In the genomic region with DNA sequence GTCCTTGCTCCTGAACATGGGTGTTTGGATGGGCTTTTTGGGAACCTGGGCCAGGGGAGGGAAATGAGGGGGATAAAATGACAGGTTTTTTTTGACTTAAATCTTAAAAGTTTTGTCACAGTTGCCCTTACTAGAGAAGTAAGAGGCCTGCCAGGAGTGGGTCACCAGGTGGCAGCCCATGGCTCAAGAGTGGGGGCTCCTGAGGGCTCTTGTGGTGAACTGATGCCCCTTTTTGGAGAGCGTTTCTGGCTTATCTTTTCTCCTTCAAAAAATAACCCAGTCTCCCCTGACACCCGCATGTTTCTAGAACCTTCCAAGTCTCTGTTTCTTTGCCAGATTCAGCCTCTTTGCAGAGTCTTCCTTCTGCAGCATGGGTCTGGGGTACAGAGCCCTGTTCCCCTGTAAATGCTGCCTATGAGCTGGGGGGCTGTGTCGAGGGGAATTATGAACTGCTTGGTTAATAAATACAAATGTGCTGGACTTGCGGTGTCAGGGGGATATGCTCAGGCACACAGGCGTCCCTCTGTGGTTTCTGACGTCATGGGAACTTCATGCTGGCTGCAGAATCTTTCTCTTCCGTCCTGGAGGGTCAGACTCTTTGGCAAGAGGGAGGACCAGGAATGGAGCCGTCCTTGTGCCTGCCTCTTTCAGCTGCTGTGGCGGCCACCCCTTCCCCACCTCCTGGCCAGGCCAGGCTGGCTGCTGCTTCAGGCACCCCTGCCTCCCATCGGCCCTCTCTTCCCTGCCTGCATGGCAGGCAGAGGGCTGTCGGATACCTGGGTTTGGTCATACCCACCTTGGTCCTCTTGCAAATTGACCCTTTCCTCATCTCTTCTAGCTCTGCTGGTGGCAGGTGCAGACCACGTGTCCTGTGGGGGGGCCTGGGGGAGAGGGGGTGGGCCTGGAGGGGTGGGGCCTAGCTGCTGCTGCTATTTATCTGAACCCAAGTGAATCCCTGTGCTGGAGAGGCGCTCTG, we compare ENCODE assay signal across 1 cellular context.
A peak's percentile ranks its signal among the peaks of the same experiment; 100 is the strongest.
TF ChIP-seq lines count a peak whose summit lies in the region.

No MANE protein-coding gene starts in this region.

TF ChIP-seq in endothelial cell of umbilical vein, 7 proteins besides CTCF, POLR2A, EP300 and RAD21:
- TF ChIP-seq EZH2 (IDR thresholded peaks at IDR 0.05; ENCODE audit: borderline replicate concordance, low read depth, low read length, severe bottlenecking) = no peak
- TF ChIP-seq MYC (IDR thresholded peaks at IDR 0.05; ENCODE audit: low read depth, low read length) = no peak
- peak; percentile 23 for TF ChIP-seq FOS (IDR thresholded peaks at IDR 0.05; ENCODE audit: borderline replicate concordance, insufficient read depth, low read length)
- TF ChIP-seq POLR2AphosphoS5 (IDR thresholded peaks at IDR 0.05; ENCODE audit: insufficient read depth, low read depth, low read length) = no peak
- TF ChIP-seq, protein P1, sequence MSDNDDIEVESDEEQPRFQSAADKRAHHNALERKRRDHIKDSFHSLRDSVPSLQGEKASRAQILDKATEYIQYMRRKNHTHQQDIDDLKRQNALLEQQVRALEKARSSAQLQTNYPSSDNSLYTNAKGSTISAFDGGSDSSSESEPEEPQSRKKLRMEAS (IDR thresholded peaks at IDR 0.05; ENCODE audit: insufficient read depth, insufficient read length) = no peak
- TF ChIP-seq JUN (IDR thresholded peaks at IDR 0.05; ENCODE audit: borderline replicate concordance, insufficient read depth, insufficient read length, low read depth) = peak; percentile 65
- no peak for TF ChIP-seq GATA2 (IDR thresholded peaks at IDR 0.05; ENCODE audit: insufficient read depth, insufficient read length, low read depth, low read length)
